1 cellular context compared by ENCODE assay signal in the genomic region with DNA sequence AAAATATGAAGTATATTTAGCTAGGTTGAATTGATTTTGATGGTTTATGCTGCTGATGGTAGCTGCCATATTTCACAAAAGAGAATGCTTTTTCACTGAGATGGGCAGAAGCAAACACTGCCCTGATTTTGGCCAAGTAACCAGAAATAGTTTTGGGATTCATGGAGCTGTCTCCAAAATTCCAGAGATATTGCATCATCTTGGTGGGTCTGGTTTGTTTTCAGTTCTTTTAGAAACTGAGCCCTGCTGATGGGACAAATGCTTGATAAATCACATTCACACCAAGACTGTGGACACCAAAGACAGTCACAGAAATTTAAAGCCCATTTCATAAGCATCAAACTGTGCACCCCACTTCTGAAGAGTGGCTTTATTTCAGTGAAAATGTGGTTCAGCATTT.
TF ChIP-seq lines count a peak whose summit lies in the region.

No MANE protein-coding gene starts in this region.

TF ChIP-seq in SK-N-SH, 30 proteins besides CTCF, POLR2A, EP300 and RAD21 (continued from another document):
- TF ChIP-seq, protein P1, sequence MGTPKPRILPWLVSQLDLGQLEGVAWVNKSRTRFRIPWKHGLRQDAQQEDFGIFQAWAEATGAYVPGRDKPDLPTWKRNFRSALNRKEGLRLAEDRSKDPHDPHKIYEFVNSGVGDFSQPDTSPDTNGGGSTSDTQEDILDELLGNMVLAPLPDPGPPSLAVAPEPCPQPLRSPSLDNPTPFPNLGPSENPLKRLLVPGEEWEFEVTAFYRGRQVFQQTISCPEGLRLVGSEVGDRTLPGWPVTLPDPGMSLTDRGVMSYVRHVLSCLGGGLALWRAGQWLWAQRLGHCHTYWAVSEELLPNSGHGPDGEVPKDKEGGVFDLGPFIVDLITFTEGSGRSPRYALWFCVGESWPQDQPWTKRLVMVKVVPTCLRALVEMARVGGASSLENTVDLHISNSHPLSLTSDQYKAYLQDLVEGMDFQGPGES (IDR thresholded peaks at IDR 0.05; ENCODE audit: low read depth, low read length), result no peak
- TF ChIP-seq ELF1 (IDR thresholded peaks at IDR 0.05), result no peak
- no peak for TF ChIP-seq SIN3A (IDR thresholded peaks at IDR 0.05; ENCODE audit: borderline replicate concordance, low read depth, low read length)
- no peak for TF ChIP-seq NRF1 (IDR thresholded peaks at IDR 0.05; ENCODE audit: low read depth, low read length)
- TF ChIP-seq, protein P2, sequence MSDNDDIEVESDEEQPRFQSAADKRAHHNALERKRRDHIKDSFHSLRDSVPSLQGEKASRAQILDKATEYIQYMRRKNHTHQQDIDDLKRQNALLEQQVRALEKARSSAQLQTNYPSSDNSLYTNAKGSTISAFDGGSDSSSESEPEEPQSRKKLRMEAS (IDR thresholded peaks at IDR 0.05; ENCODE audit: low read depth), result no peak
- TF ChIP-seq CHD2 (IDR thresholded peaks at IDR 0.05; ENCODE audit: low read length, partially characterized antibody), result no peak
- TF ChIP-seq GABPA (IDR thresholded peaks at IDR 0.05; ENCODE audit: low read depth), result no peak
- peak; percentile 57; the same call in 1 of the 2 replicates for TF ChIP-seq TEAD4 (IDR thresholded peaks at IDR 0.05; ENCODE audit: borderline replicate concordance, insufficient read depth)
- TF ChIP-seq RCOR1 (IDR thresholded peaks at IDR 0.05; ENCODE audit: low read length), result no peak
- TF ChIP-seq, protein P3, sequence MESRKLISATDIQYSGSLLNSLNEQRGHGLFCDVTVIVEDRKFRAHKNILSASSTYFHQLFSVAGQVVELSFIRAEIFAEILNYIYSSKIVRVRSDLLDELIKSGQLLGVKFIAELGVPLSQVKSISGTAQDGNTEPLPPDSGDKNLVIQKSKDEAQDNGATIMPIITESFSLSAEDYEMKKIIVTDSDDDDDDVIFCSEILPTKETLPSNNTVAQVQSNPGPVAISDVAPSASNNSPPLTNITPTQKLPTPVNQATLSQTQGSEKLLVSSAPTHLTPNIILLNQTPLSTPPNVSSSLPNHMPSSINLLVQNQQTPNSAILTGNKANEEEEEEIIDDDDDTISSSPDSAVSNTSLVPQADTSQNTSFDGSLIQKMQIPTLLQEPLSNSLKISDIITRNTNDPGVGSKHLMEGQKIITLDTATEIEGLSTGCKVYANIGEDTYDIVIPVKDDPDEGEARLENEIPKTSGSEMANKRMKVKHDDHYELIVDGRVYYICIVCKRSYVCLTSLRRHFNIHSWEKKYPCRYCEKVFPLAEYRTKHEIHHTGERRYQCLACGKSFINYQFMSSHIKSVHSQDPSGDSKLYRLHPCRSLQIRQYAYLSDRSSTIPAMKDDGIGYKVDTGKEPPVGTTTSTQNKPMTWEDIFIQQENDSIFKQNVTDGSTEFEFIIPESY (IDR thresholded peaks at IDR 0.05; ENCODE audit: borderline replicate concordance, low read depth), result no peak
- TF ChIP-seq RFX5 (IDR thresholded peaks at IDR 0.05; ENCODE audit: low read length), result no peak
- TF ChIP-seq, protein P4, sequence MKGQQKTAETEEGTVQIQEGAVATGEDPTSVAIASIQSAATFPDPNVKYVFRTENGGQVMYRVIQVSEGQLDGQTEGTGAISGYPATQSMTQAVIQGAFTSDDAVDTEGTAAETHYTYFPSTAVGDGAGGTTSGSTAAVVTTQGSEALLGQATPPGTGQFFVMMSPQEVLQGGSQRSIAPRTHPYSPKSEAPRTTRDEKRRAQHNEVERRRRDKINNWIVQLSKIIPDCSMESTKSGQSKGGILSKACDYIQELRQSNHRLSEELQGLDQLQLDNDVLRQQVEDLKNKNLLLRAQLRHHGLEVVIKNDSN (IDR thresholded peaks at IDR 0.05; ENCODE audit: borderline replicate concordance, low read depth), result no peak
- no peak for TF ChIP-seq TAF1 (IDR thresholded peaks at IDR 0.05; ENCODE audit: borderline replicate concordance, low read depth, low read length)
- no peak for TF ChIP-seq RXRA (IDR thresholded peaks at IDR 0.05; ENCODE audit: borderline replicate concordance, low read depth)
- no peak for TF ChIP-seq FOXJ3 (CRISPR knock-in tag; IDR thresholded peaks at IDR 0.05)
- TF ChIP-seq MEF2A (IDR thresholded peaks at IDR 0.05; ENCODE audit: borderline replicate concordance, low read depth), result 0 out of 2 replicates have a peak, but pooled peaks have one; percentile 40
- no peak for TF ChIP-seq GATA2 (CRISPR knock-in tag; IDR thresholded peaks at IDR 0.05)
- TF ChIP-seq POLR2AphosphoS5 (IDR thresholded peaks at IDR 0.05; ENCODE audit: low read depth, low read length), result no peak
- no peak for TF ChIP-seq FOXM1 (IDR thresholded peaks at IDR 0.05; ENCODE audit: low read depth)
- peak; percentile 40; the same call in 1 of the 2 replicates for TF ChIP-seq FOSL2 (IDR thresholded peaks at IDR 0.05; ENCODE audit: borderline replicate concordance, low read depth)
- TF ChIP-seq, protein P5, sequence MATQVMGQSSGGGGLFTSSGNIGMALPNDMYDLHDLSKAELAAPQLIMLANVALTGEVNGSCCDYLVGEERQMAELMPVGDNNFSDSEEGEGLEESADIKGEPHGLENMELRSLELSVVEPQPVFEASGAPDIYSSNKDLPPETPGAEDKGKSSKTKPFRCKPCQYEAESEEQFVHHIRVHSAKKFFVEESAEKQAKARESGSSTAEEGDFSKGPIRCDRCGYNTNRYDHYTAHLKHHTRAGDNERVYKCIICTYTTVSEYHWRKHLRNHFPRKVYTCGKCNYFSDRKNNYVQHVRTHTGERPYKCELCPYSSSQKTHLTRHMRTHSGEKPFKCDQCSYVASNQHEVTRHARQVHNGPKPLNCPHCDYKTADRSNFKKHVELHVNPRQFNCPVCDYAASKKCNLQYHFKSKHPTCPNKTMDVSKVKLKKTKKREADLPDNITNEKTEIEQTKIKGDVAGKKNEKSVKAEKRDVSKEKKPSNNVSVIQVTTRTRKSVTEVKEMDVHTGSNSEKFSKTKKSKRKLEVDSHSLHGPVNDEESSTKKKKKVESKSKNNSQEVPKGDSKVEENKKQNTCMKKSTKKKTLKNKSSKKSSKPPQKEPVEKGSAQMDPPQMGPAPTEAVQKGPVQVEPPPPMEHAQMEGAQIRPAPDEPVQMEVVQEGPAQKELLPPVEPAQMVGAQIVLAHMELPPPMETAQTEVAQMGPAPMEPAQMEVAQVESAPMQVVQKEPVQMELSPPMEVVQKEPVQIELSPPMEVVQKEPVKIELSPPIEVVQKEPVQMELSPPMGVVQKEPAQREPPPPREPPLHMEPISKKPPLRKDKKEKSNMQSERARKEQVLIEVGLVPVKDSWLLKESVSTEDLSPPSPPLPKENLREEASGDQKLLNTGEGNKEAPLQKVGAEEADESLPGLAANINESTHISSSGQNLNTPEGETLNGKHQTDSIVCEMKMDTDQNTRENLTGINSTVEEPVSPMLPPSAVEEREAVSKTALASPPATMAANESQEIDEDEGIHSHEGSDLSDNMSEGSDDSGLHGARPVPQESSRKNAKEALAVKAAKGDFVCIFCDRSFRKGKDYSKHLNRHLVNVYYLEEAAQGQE (IDR thresholded peaks at IDR 0.05; ENCODE audit: low read depth, low read length), result no peak
- TF ChIP-seq, protein P6, sequence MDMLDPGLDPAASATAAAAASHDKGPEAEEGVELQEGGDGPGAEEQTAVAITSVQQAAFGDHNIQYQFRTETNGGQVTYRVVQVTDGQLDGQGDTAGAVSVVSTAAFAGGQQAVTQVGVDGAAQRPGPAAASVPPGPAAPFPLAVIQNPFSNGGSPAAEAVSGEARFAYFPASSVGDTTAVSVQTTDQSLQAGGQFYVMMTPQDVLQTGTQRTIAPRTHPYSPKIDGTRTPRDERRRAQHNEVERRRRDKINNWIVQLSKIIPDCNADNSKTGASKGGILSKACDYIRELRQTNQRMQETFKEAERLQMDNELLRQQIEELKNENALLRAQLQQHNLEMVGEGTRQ (IDR thresholded peaks at IDR 0.05; ENCODE audit: borderline replicate concordance, low read depth, low read length), result no peak
- peak; percentile 73; the same call in 1 of the 2 replicates for TF ChIP-seq JUND (IDR thresholded peaks at IDR 0.05)
- no peak for TF ChIP-seq MXI1 (IDR thresholded peaks at IDR 0.05; ENCODE audit: low read depth, low read length)
- TF ChIP-seq NFIC (IDR thresholded peaks at IDR 0.05; ENCODE audit: borderline replicate concordance), result peak; percentile 66; the same call in 1 of the 2 replicates
- no peak for TF ChIP-seq YY1 (IDR thresholded peaks at IDR 0.05; ENCODE audit: low read depth)
- TF ChIP-seq TCF12 (IDR thresholded peaks at IDR 0.05), result peak; percentile 82
